Comparison of ENCODE assay signal across 1 cellular context in the genomic region with DNA sequence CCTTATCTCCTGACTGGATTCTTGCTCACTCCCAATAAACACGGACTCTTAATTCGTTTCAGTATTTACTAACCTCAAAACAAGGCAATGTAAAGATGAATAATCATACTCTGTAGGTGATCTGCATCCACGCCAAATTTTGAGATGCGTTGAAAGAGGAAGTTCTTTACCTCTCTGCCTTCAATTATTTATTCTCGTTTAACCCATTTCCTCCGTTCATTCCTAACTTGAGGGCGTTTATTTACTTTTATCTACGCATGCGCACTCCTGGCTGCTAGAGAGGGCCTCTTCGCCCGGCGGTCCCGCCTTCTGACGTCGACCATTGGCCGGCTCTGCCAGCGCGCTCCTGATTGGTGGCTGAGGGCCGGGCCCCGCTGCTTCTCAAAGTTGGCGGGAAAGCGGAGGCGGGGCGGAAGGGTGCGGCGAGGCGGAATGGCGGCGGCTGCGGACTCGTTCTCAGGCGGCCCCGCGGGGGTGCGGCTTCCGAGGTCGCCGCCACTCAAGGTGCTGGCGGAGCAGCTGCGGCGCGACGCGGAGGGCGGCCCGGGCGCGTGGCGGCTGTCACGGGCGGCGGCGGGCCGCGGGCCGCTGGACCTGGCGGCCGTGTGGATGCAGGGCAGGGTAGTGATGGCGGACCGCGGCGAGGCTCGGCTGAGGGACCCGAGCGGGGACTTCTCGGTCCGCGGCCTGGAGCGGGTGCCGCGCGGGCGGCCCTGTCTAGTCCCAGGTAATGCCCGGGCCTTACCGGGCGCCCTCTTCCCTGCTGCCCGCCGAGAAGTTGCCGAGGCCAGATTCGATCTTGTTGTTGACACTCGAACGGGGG.
TF ChIP-seq lines count a peak whose summit lies in the region.

Gene RMI2, plus strand, starts transcription at position 420 of the 823 bp plus-strand sequence. Its CDS starts 13 bp downstream, at position 433.

TF ChIP-seq in HepG2, 621 proteins besides CTCF, POLR2A, EP300 and RAD21 (continued from another document and continues in another):
- TF ChIP-seq, protein P1, sequence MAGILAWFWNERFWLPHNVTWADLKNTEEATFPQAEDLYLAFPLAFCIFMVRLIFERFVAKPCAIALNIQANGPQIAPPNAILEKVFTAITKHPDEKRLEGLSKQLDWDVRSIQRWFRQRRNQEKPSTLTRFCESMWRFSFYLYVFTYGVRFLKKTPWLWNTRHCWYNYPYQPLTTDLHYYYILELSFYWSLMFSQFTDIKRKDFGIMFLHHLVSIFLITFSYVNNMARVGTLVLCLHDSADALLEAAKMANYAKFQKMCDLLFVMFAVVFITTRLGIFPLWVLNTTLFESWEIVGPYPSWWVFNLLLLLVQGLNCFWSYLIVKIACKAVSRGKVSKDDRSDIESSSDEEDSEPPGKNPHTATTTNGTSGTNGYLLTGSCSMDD (CRISPR knock-in tag; IDR thresholded peaks at IDR 0.05), result no peak
- TF ChIP-seq HNRNPLL (IDR thresholded peaks at IDR 0.05; ENCODE audit: low read depth, low read length, poor library complexity, severe bottlenecking), result peak; percentile 75
- TF ChIP-seq RNF2 (conservative IDR thresholded peaks at IDR 0.05; ENCODE audit: low read depth), result peak; percentile 98
- peak; percentile 84 for TF ChIP-seq TAF1 (CRISPR knock-in tag; IDR thresholded peaks at IDR 0.05)
- no peak for TF ChIP-seq SNAPC4 (CRISPR knock-in tag; IDR thresholded peaks at IDR 0.05)
- TF ChIP-seq FOXK1 (CRISPR knock-in tag; IDR thresholded peaks at IDR 0.05; ENCODE audit: borderline replicate concordance, low read depth), result peak; percentile 99
- TF ChIP-seq, protein P2, sequence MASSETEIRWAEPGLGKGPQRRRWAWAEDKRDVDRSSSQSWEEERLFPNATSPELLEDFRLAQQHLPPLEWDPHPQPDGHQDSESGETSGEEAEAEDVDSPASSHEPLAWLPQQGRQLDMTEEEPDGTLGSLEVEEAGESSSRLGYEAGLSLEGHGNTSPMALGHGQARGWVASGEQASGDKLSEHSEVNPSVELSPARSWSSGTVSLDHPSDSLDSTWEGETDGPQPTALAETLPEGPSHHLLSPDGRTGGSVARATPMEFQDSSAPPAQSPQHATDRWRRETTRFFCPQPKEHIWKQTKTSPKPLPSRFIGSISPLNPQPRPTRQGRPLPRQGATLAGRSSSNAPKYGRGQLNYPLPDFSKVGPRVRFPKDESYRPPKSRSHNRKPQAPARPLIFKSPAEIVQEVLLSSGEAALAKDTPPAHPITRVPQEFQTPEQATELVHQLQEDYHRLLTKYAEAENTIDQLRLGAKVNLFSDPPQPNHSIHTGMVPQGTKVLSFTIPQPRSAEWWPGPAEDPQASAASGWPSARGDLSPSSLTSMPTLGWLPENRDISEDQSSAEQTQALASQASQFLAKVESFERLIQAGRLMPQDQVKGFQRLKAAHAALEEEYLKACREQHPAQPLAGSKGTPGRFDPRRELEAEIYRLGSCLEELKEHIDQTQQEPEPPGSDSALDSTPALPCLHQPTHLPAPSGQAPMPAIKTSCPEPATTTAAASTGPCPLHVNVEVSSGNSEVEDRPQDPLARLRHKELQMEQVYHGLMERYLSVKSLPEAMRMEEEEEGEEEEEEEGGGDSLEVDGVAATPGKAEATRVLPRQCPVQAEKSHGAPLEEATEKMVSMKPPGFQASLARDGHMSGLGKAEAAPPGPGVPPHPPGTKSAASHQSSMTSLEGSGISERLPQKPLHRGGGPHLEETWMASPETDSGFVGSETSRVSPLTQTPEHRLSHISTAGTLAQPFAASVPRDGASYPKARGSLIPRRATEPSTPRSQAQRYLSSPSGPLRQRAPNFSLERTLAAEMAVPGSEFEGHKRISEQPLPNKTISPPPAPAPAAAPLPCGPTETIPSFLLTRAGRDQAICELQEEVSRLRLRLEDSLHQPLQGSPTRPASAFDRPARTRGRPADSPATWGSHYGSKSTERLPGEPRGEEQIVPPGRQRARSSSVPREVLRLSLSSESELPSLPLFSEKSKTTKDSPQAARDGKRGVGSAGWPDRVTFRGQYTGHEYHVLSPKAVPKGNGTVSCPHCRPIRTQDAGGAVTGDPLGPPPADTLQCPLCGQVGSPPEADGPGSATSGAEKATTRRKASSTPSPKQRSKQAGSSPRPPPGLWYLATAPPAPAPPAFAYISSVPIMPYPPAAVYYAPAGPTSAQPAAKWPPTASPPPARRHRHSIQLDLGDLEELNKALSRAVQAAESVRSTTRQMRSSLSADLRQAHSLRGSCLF (CRISPR knock-in tag; IDR thresholded peaks at IDR 0.05; ENCODE audit: borderline replicate concordance), result peak; percentile 69; the same call in 1 of the 2 replicates
- peak; percentile 41; the same call in 1 of the 2 replicates for TF ChIP-seq SP5 (CRISPR knock-in tag; IDR thresholded peaks at IDR 0.05; ENCODE audit: borderline replicate concordance, low read depth)
- no peak for TF ChIP-seq ZNF646 (CRISPR knock-in tag; IDR thresholded peaks at IDR 0.05)
- TF ChIP-seq, protein P3, sequence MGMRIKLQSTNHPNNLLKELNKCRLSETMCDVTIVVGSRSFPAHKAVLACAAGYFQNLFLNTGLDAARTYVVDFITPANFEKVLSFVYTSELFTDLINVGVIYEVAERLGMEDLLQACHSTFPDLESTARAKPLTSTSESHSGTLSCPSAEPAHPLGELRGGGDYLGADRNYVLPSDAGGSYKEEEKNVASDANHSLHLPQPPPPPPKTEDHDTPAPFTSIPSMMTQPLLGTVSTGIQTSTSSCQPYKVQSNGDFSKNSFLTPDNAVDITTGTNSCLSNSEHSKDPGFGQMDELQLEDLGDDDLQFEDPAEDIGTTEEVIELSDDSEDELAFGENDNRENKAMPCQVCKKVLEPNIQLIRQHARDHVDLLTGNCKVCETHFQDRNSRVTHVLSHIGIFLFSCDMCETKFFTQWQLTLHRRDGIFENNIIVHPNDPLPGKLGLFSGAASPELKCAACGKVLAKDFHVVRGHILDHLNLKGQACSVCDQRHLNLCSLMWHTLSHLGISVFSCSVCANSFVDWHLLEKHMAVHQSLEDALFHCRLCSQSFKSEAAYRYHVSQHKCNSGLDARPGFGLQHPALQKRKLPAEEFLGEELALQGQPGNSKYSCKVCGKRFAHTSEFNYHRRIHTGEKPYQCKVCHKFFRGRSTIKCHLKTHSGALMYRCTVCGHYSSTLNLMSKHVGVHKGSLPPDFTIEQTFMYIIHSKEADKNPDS (CRISPR knock-in tag; IDR thresholded peaks at IDR 0.05), result no peak
- TF ChIP-seq, protein P4, sequence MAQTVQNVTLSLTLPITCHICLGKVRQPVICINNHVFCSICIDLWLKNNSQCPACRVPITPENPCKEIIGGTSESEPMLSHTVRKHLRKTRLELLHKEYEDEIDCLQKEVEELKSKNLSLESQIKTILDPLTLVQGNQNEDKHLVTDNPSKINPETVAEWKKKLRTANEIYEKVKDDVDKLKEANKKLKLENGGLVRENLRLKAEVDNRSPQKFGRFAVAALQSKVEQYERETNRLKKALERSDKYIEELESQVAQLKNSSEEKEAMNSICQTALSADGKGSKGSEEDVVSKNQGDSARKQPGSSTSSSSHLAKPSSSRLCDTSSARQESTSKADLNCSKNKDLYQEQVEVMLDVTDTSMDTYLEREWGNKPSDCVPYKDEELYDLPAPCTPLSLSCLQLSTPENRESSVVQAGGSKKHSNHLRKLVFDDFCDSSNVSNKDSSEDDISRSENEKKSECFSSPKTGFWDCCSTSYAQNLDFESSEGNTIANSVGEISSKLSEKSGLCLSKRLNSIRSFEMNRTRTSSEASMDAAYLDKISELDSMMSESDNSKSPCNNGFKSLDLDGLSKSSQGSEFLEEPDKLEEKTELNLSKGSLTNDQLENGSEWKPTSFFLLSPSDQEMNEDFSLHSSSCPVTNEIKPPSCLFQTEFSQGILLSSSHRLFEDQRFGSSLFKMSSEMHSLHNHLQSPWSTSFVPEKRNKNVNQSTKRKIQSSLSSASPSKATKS (CRISPR knock-in tag; IDR thresholded peaks at IDR 0.05), result no peak
- TF ChIP-seq WIZ (CRISPR knock-in tag; IDR thresholded peaks at IDR 0.05), result no peak
- no peak for TF ChIP-seq ZNF234 (CRISPR knock-in tag; conservative IDR thresholded peaks at IDR 0.05)
- TF ChIP-seq CEBPB (IDR thresholded peaks at IDR 0.05; ENCODE audit: borderline replicate concordance, low read depth, low read length), result no peak
- TF ChIP-seq ZNF572 (CRISPR knock-in tag; IDR thresholded peaks at IDR 0.05), result no peak
- TF ChIP-seq AHR (CRISPR knock-in tag; IDR thresholded peaks at IDR 0.05), result no peak
- no peak for TF ChIP-seq NFIC (IDR thresholded peaks at IDR 0.05; ENCODE audit: low read length)
- TF ChIP-seq KLF13 (CRISPR knock-in tag; IDR thresholded peaks at IDR 0.05), result no peak
- TF ChIP-seq, protein P5, sequence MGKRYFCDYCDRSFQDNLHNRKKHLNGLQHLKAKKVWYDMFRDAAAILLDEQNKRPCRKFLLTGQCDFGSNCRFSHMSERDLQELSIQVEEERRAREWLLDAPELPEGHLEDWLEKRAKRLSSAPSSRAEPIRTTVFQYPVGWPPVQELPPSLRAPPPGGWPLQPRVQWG (CRISPR knock-in tag; IDR thresholded peaks at IDR 0.05; ENCODE audit: borderline replicate concordance, low read depth), result no peak
- no peak for TF ChIP-seq ATF1 (CRISPR knock-in tag; IDR thresholded peaks at IDR 0.05)
- TF ChIP-seq TFDP1 (CRISPR knock-in tag; IDR thresholded peaks at IDR 0.05; ENCODE audit: borderline replicate concordance), result peak; percentile 100
- TF ChIP-seq ETV5 (CRISPR knock-in tag; IDR thresholded peaks at IDR 0.05; ENCODE audit: borderline replicate concordance), result peak; percentile 73
- TF ChIP-seq ZNF777 (CRISPR knock-in tag; IDR thresholded peaks at IDR 0.05), result 0 out of 2 replicates have a peak, but pooled peaks have one; percentile 53
- no peak for TF ChIP-seq ZNF496 (CRISPR knock-in tag; IDR thresholded peaks at IDR 0.05; ENCODE audit: insufficient replicate concordance)
- peak; percentile 63; the same call in 1 of the 2 replicates for TF ChIP-seq ZNF335 (CRISPR knock-in tag; IDR thresholded peaks at IDR 0.05)
